28 cellular contexts compared by ENCODE assay signal in the genomic region with DNA sequence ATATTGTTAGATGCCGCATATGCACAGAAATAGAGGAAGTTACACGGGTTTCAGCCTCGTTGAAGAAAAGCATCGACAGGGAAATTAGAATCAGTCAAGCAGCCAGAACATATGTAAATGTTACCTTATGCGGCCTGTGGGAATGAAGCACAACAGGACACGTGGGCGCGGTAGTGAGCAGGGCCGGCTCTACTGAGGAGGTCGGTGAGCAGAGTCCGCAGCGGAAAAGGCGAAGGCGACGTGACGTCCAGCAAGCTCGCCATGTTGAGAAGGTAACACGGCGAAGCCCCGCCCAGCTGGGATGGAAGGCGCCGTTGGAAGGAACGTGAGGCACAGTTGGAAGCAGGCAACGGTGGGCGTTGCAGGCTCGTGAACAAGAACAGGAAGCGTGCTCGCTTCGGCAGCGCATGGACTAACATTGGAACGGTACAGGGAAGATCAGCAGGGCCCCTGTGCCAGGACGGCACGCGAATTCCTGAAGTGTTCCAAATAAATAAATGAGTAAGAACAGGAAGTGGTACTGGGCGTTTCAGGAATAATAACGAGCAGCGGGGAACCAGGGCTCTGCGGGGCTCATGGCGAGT. TPM values are rescaled to one million over a fixed set of nuclear protein-coding genes. Genes with fewer than 3 reads are reported as not detected.
DNase-seq lines count a peak whose midpoint lies in the region; ATAC-seq, FAIRE-seq and TF ChIP-seq lines count a peak whose summit lies in the region.
"Had no signal": no experiment of that assay in that cellular context is flagged by ENCODE, and none has a peak within 500 bp of the region (broad histone marks: within the 10 kb centered on the region; RNA-seq: fewer than 3 reads in every experiment).

No MANE protein-coding gene starts in this region.

- H3K27ac ChIP-seq in esophagus muscularis mucosa (replicated peaks in 1 of 4) (no peak overlapping the region), small intestine (ENCODE audit: low read depth in 1 of 2, low read length in 1 of 2) (no peak overlapping the region)
- H3K27ac ChIP-seq: BLaER1 treated with 17β-estradiol and CSF1 and Interleukin-3, amounts not matched to agents 10 nM and 100 nM; SJSA1; thyroid gland had no signal

- H3K4me1 ChIP-seq in esophagus muscularis mucosa: no peaks in the 10 kb centered on the region
- no peaks in the 10 kb centered on the region for H3K4me1 ChIP-seq in small intestine (ENCODE audit: control insufficient read depth in 2 of 2, insufficient read depth in 1 of 2, low read depth in 1 of 2, low read length in 1 of 2)
- H3K4me1 ChIP-seq: BLaER1 treated with 17β-estradiol and CSF1 and Interleukin-3, amounts not matched to agents 10 nM and 100 nM; HAP-1; thyroid gland had no signal

- H3K4me3 ChIP-seq in esophagus muscularis mucosa (no peak overlapping the region), small intestine (ENCODE audit: low read depth in 1 of 2, low read length in 2 of 2) (no peak overlapping the region)
- H3K4me3 ChIP-seq: BLaER1 treated with 17β-estradiol and CSF1 and Interleukin-3, amounts not matched to agents 10 nM and 100 nM; HAP-1; SJSA1; thyroid gland had no signal

- WGBS in esophagus muscularis mucosa: 82% methylated on average over 39 of the region's 39 CpGs
- WGBS in small intestine, 3 donors: 81 to 90% (median 83%) methylated on average over 39 of the region's 39 CpGs

- FAIRE-seq in small intestine (lab: Jason Lieb, UNC): no peak
- FAIRE-seq: islet of Langerhans had no signal

- no peak for TF ChIP-seq EP300 in esophagus muscularis mucosa (IDR thresholded peaks at IDR 0.05)

- no peaks in the 10 kb centered on the region for H3K9me3 ChIP-seq in esophagus muscularis mucosa
- no peaks in the 10 kb centered on the region for H3K9me3 ChIP-seq in small intestine (ENCODE audit: control insufficient read depth, low read depth)
- H3K9me3 ChIP-seq: HAP-1, SJSA1, thyroid gland had no signal

- peaks cover 0 to 7% (median 0%) of the 10 kb centered on the region in 4 donors for H3K27me3 ChIP-seq in esophagus muscularis mucosa
- H3K27me3 ChIP-seq in small intestine (ENCODE audit: control insufficient read depth in 2 of 2, insufficient read depth in 2 of 2, low read length in 2 of 2): no peaks in the 10 kb centered on the region
- H3K27me3 ChIP-seq: BLaER1 treated with 17β-estradiol and CSF1 and Interleukin-3, amounts not matched to agents 10 nM and 100 nM; SJSA1; thyroid gland had no signal

- DNase-seq in HuH-7 (ENCODE audit: low spot score) (peak; percentile 6), SK-MEL-5 (ENCODE audit: low read depth, low spot score) (peak; percentile 14), esophagus muscularis mucosa (ENCODE audit: extremely low spot score) (peak; percentile 79), smooth muscle cell of the brain vasculature (ENCODE audit: low read depth, low spot score) (peak; percentile 3), small intestine (no peak)
- DNase-seq: activated CD4-positive, alpha-beta T cell treated with anti-CD3 and anti-CD28 coated beads for 48 hours; activated CD8-positive, alpha-beta memory T cell treated with anti-CD3 and anti-CD28 coated beads, Interleukin-2, amount 50 U/mL, for 48 hours; activated naive CD4-positive, alpha-beta T cell; DMS79; head of caudate nucleus; mesendoderm; NCI-H1930; NCI-H446; stimulated activated CD4-positive, alpha-beta T cell treated with anti-CD3 and anti-CD28 coated beads, Interleukin-12 subunit alpha, Interleukin-12 subunit beta, amount 100 ng/mL, for 4 hours; T1000 had no signal

- ATAC-seq in HG02610 (IDR thresholded peaks at IDR 0.05; ENCODE audit: unreplicated experiment): no peak
- ATAC-seq in HG03196 (IDR thresholded peaks at IDR 0.05; ENCODE audit: unreplicated experiment): no peak
- no peak for ATAC-seq in GM18498 (IDR thresholded peaks at IDR 0.05; ENCODE audit: unreplicated experiment)
- ATAC-seq: stimulated activated effector memory CD8-positive, alpha-beta T cell treated with anti-CD3 and anti-CD28 coated beads, Interleukin-12 subunit alpha, Interleukin-12 subunit beta, amount 100 ng/mL, for 72 hours had no signal

- H3K36me3 ChIP-seq in esophagus muscularis mucosa: no peaks in the 10 kb centered on the region
- H3K36me3 ChIP-seq in small intestine (ENCODE audit: control insufficient read depth in 2 of 2, insufficient read depth in 2 of 2, low read length in 2 of 2): no peaks in the 10 kb centered on the region
- H3K36me3 ChIP-seq: BLaER1 treated with 17β-estradiol and CSF1 and Interleukin-3, amounts not matched to agents 10 nM and 100 nM; HAP-1; SJSA1; thyroid gland had no signal

- in situ Hi-C loops in SK-MEL-5 (cut with HindIII; ENCODE audit: low pct_unique_long_range_greater_than_20kb, low sequenced_read_pairs): no loop called here

- no peak for TF ChIP-seq POLR2A in esophagus muscularis mucosa (IDR thresholded peaks at IDR 0.05; ENCODE audit: low read depth)

- no peak for TF ChIP-seq CTCF in esophagus muscularis mucosa (IDR thresholded peaks at IDR 0.05)

- intact Hi-C loops in esophagus muscularis mucosa (cut with DNase I): no loop called here

RNA-seq across cellular contexts. Expression of a gene that starts 54.6 kb away (rescaled TPM):
- not detected in 2 replicates for total RNA-seq in SK-MEL-5 (2014; rRNA removed; shearing (Covaris generic))
- not detected in 2 replicates for polyA plus RNA-seq in SK-MEL-5 (2015; cell fraction: cytosol; rRNA removed)
- 0.64 TPM in 1 of 2 replicates, not detected in the other for polyA plus RNA-seq in SK-MEL-5 (2015; cell fraction: nucleus; rRNA removed)
- total RNA-seq in esophagus muscularis mucosa: not detected
- polyA plus RNA-seq in small intestine: under 1 TPM in 1 of 3 donors, not detected in 2; 0.15 TPM
- total RNA-seq: dermis microvascular lymphatic vessel endothelial cell, fibroblast of lung, pulmonary artery endothelial cell, thyroid gland had no signal
- polyA plus RNA-seq: fibroblast of lung, neural cell had no signal
